Comparison of ENCODE assay signal across 1 cellular context in the genomic region with DNA sequence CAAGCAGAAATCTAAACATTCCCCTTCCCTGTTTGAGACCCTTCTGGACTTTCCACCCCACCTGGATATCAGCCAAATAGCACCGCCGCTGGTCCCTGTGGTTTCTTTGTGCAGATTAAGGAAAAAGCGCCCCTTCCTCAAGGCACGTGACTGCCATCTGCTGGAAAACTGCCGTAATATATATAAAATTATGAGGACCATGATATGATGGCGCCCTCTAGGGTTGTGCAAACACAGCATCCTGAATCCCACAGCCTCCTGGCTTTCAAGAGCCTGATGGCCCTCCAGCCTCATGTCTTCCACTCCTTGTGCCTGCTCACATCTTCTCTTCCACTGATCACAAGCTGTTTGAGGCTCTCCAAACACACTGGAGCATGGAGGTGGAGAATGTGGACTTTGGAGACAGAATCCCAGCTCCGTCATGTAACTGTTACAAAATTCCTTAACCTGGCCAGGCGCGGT.
A peak's percentile ranks its signal among the peaks of the same experiment; 100 is the strongest.
TF ChIP-seq lines count a peak whose summit lies in the region.

No MANE protein-coding gene starts in this region.

TF ChIP-seq in HepG2, 621 proteins besides CTCF, POLR2A, EP300 and RAD21 (continued from another document):
- TF ChIP-seq, protein P1, sequence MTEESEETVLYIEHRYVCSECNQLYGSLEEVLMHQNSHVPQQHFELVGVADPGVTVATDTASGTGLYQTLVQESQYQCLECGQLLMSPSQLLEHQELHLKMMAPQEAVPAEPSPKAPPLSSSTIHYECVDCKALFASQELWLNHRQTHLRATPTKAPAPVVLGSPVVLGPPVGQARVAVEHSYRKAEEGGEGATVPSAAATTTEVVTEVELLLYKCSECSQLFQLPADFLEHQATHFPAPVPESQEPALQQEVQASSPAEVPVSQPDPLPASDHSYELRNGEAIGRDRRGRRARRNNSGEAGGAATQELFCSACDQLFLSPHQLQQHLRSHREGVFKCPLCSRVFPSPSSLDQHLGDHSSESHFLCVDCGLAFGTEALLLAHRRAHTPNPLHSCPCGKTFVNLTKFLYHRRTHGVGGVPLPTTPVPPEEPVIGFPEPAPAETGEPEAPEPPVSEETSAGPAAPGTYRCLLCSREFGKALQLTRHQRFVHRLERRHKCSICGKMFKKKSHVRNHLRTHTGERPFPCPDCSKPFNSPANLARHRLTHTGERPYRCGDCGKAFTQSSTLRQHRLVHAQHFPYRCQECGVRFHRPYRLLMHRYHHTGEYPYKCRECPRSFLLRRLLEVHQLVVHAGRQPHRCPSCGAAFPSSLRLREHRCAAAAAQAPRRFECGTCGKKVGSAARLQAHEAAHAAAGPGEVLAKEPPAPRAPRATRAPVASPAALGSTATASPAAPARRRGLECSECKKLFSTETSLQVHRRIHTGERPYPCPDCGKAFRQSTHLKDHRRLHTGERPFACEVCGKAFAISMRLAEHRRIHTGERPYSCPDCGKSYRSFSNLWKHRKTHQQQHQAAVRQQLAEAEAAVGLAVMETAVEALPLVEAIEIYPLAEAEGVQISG (CRISPR knock-in tag; IDR thresholded peaks at IDR 0.05), result 0 out of 2 replicates have a peak, but pooled peaks have one; percentile 22
- TF ChIP-seq ZNF737 (CRISPR knock-in tag; IDR thresholded peaks at IDR 0.05; ENCODE audit: borderline replicate concordance) (no peak), SUZ12 (IDR thresholded peaks at IDR 0.05; ENCODE audit: low read depth, low read length) (no peak), CREM (IDR thresholded peaks at IDR 0.05) (no peak), CREM (CRISPR knock-in tag; IDR thresholded peaks at IDR 0.05) (no peak), RARA (CRISPR knock-in tag; IDR thresholded peaks at IDR 0.05) (0 out of 2 replicates have a peak, but pooled peaks have one; percentile 8), ZMYM2 (CRISPR knock-in tag; IDR thresholded peaks at IDR 0.05) (no peak), RAD51 (IDR thresholded peaks at IDR 0.05; ENCODE audit: borderline replicate concordance) (no peak)
- TF ChIP-seq, protein P2, sequence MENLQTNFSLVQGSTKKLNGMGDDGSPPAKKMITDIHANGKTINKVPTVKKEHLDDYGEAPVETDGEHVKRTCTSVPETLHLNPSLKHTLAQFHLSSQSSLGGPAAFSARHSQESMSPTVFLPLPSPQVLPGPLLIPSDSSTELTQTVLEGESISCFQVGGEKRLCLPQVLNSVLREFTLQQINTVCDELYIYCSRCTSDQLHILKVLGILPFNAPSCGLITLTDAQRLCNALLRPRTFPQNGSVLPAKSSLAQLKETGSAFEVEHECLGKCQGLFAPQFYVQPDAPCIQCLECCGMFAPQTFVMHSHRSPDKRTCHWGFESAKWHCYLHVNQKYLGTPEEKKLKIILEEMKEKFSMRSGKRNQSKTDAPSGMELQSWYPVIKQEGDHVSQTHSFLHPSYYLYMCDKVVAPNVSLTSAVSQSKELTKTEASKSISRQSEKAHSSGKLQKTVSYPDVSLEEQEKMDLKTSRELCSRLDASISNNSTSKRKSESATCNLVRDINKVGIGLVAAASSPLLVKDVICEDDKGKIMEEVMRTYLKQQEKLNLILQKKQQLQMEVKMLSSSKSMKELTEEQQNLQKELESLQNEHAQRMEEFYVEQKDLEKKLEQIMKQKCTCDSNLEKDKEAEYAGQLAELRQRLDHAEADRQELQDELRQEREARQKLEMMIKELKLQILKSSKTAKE (CRISPR knock-in tag; IDR thresholded peaks at IDR 0.05; ENCODE audit: borderline replicate concordance), result no peak
- TF ChIP-seq, protein P3, sequence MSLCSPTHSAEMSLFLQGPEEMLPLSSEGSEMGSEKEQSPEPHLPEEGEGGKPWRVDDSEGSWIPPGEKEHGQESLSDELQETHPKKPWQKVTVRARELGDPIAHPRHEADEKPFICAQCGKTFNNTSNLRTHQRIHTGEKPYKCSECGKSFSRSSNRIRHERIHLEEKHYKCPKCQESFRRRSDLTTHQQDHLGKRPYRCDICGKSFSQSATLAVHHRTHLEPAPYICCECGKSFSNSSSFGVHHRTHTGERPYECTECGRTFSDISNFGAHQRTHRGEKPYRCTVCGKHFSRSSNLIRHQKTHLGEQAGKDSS (CRISPR knock-in tag; IDR thresholded peaks at IDR 0.05; ENCODE audit: borderline replicate concordance, low read depth), result no peak
